9 cellular contexts compared by ENCODE assay signal in genomic region chrX:51893931-51894696, GRCh38. TPM values are rescaled to one million over a fixed set of nuclear protein-coding genes. Genes with fewer than 3 reads are reported as not detected.
DNase-seq lines count a peak whose midpoint lies in the region; ATAC-seq and TF ChIP-seq lines count a peak whose summit lies in the region.
"Had no signal": no experiment of that assay in that cellular context is flagged by ENCODE, and none has a peak within 500 bp of the region (broad histone marks: within the 10 kb centered on the region; RNA-seq: fewer than 3 reads in every experiment).

No MANE protein-coding gene starts in this region.

- in situ Hi-C loops in SK-MEL-5 (cut with HindIII; ENCODE audit: low pct_unique_long_range_greater_than_20kb, low sequenced_read_pairs): no loop called here

- H3K36me3 ChIP-seq in duodenal mucosa (ENCODE audit: control insufficient read depth in 1 of 2, insufficient read depth in 2 of 2, low read length in 2 of 2) (peaks cover 0 to 14% of the 10 kb centered on the region in 2 donors), tibial nerve (peaks cover 0 to 27% (median 0%) of the 10 kb centered on the region in 3 donors)
- H3K36me3 ChIP-seq: neutrophil had no signal

- H3K27ac ChIP-seq in duodenal mucosa (ENCODE audit: low read depth, low read length) (peak overlapping the region; percentile 14), tibial nerve (peak overlapping the region; percentile 46 to 93 (median 82))
- H3K27ac ChIP-seq: neutrophil had no signal

- H3K27me3 Mint-ChIP-seq in memory B cell: no peaks in the 10 kb centered on the region

- peaks cover 8% of the 10 kb centered on the region for H3K36me3 Mint-ChIP-seq in memory B cell

- no peak for TF ChIP-seq EP300 in tibial nerve (IDR thresholded peaks at IDR 0.05)

- no peaks in the 10 kb centered on the region for H3K9me3 Mint-ChIP-seq in memory B cell

- peak overlapping the region; percentile 44 to 66 for H3K9ac ChIP-seq in duodenal mucosa (ENCODE audit: low read depth in 1 of 2, low read length in 2 of 2)

- ATAC-seq in memory B cell (ENCODE audit: low read depth) (no peak), GM21528 (IDR thresholded peaks at IDR 0.05; ENCODE audit: low FRiP score, unreplicated experiment) (no peak), HG02981 (IDR thresholded peaks at IDR 0.05; ENCODE audit: unreplicated experiment) (no peak)

- H3K27me3 ChIP-seq in duodenal mucosa (ENCODE audit: control insufficient read depth in 1 of 2, insufficient read depth in 2 of 2, low read length in 2 of 2) (no peaks in the 10 kb centered on the region), tibial nerve (no peaks in the 10 kb centered on the region)

- H3K9me3 ChIP-seq in duodenal mucosa (ENCODE audit: control insufficient read depth in 1 of 2, low read length in 2 of 2): no peaks in the 10 kb centered on the region
- no peaks in the 10 kb centered on the region for H3K9me3 ChIP-seq in tibial nerve
- H3K9me3 ChIP-seq: neutrophil had no signal

- peak overlapping the region; percentile 87 for H3K27ac Mint-ChIP-seq in memory B cell

- peaks cover 17% of the 10 kb centered on the region for H3K4me1 Mint-ChIP-seq in memory B cell

- H3K4me3 ChIP-seq in duodenal mucosa (ENCODE audit: low read depth in 1 of 2, low read length in 2 of 2) (peak overlapping the region; percentile 69 to 80), tibial nerve (peak overlapping the region; percentile 38 to 66 (median 58))

- H3K4me1 ChIP-seq in duodenal mucosa (ENCODE audit: control insufficient read depth in 1 of 2, insufficient read depth in 2 of 2, low read length in 2 of 2) (peaks cover 0 to 7% of the 10 kb centered on the region in 2 donors), tibial nerve (peaks cover 0 to 17% (median 5%) of the 10 kb centered on the region in 4 donors)

- peak overlapping the region; percentile 97 for H3K4me3 Mint-ChIP-seq in memory B cell

- TF ChIP-seq CTCF in tibial nerve (IDR thresholded peaks at IDR 0.05): no peak

- peak; percentile 10 for DNase-seq in stimulated activated CD4-positive, alpha-beta T cell treated with anti-CD3 and anti-CD28 coated beads, Interleukin-15, amount 100 ng/mL, for 24 hours
- no peak for DNase-seq in stimulated activated CD4-positive, alpha-beta T cell treated with anti-CD3 and anti-CD28 coated beads, Interleukin-4, amount 100 ng/mL, for 4 hours
- DNase-seq in SK-MEL-5 (ENCODE audit: low read depth, low spot score): peak; percentile 33
- peak in 1 of 2 donors; percentile 15 for DNase-seq in memory B cell (ENCODE audit: low spot score in 2 of 2)
- no peak for DNase-seq in tibial nerve (ENCODE audit: low spot score in 2 of 2)

- TF ChIP-seq POLR2A in tibial nerve (IDR thresholded peaks at IDR 0.05): no peak

- WGBS in tibial nerve, 2 donors: 1 to 41% methylated on average over 32 of the region's 32 CpGs

RNA-seq across cellular contexts. Expression of gene MAGED1, which starts 0.7 kb away (rescaled TPM):
- total RNA-seq in SK-MEL-5 (2014; rRNA removed; shearing (Covaris generic)): 115 and 129 TPM in 2 replicates
- 196 and 232 TPM in 2 replicates for polyA plus RNA-seq in SK-MEL-5 (2015; cell fraction: cytosol; rRNA removed)
- 82.9 and 102 TPM in 2 replicates for polyA plus RNA-seq in SK-MEL-5 (2015; cell fraction: nucleus; rRNA removed)
- 10 to 100 TPM; 34.1 to 51.1 (median 46.7) TPM for total RNA-seq in tibial nerve

Comparison
In these comparisons a context has a peak if more than half of its experiments do, and no peak if none do; other contexts are left out.
1. DNase-seq: peak in stimulated activated CD4-positive, alpha-beta T cell treated with anti-CD3 and anti-CD28 coated beads, Interleukin-15, amount 100 ng/mL, for 24 hours (single experiment) and SK-MEL-5 (single experiment); none in stimulated activated CD4-positive, alpha-beta T cell treated with anti-CD3 and anti-CD28 coated beads, Interleukin-4, amount 100 ng/mL, for 4 hours (0 of 2) and tibial nerve (0 of 2).